14 cellular contexts compared by ENCODE assay signal in genomic region chr5:141135718-141136266, GRCh38. TPM values are rescaled to one million over a fixed set of nuclear protein-coding genes. Genes with fewer than 3 reads are reported as not detected.
A peak's percentile ranks its signal among the peaks of the same experiment; 100 is the strongest.
DNase-seq lines count a peak whose midpoint lies in the region; ATAC-seq and TF ChIP-seq lines count a peak whose summit lies in the region.
"Had no signal": no experiment of that assay in that cellular context is flagged by ENCODE, and none has a peak within 500 bp of the region (broad histone marks: within the 10 kb centered on the region; RNA-seq: fewer than 3 reads in every experiment).

No MANE protein-coding gene starts in this region.

- TF ChIP-seq CTCF in VCaP (conservative IDR thresholded peaks at IDR 0.05): no peak
- TF ChIP-seq CTCF in psoas muscle (IDR thresholded peaks at IDR 0.05): no peak

- peak overlapping the region; percentile 89 for H3K9ac ChIP-seq in ES-I3 (ENCODE audit: low read depth, low read length)

- DNase-seq in psoas muscle (no peak), OCI-M1 (lab: John Stamatoyannopoulos, UW) (no peak)
- DNase-seq: immature natural killer cell, T-helper 9 cell had no signal

- WGBS in psoas muscle, 3 donors: 40 to 46% (median 43%) methylated on average over 19 of the region's 19 CpGs

- intact Hi-C loops in psoas muscle (cut with DNase I): no loop called here

- no peaks in the 10 kb centered on the region for H3K27me3 ChIP-seq in psoas muscle (ENCODE audit: insufficient read depth in 3 of 3, low read length in 2 of 3)
- H3K27me3 ChIP-seq: thyroid gland had no signal

- H3K36me3 ChIP-seq in ES-I3 (ENCODE audit: insufficient read depth, low read length) (no peaks in the 10 kb centered on the region), psoas muscle (ENCODE audit: insufficient read depth in 1 of 2, low read depth in 1 of 2) (no peaks in the 10 kb centered on the region)
- H3K36me3 ChIP-seq: thyroid gland had no signal

- no peak for ATAC-seq in psoas muscle
- no peak for ATAC-seq in HG02798 (IDR thresholded peaks at IDR 0.05; ENCODE audit: poor library complexity, unreplicated experiment)
- ATAC-seq in GM21825 (IDR thresholded peaks at IDR 0.05; ENCODE audit: unreplicated experiment): no peak
- no peak for ATAC-seq in GM18520 (IDR thresholded peaks at IDR 0.05; ENCODE audit: unreplicated experiment)

- 0 out of 2 replicates have a peak, but pooled peaks cover 3% of the 10 kb centered on the region for H3K9me3 ChIP-seq in ES-I3 (ENCODE audit: control insufficient read depth, insufficient read depth, low read length)
- H3K9me3 ChIP-seq in iPS-18c (ENCODE audit: control insufficient read depth, insufficient read depth, low read length): peaks cover 7% of the 10 kb centered on the region
- peaks cover 24% of the 10 kb centered on the region for H3K9me3 ChIP-seq in psoas muscle
- H3K9me3 ChIP-seq: thyroid gland had no signal

- H3K4me1 ChIP-seq in ES-I3 (ENCODE audit: insufficient read depth, low read length) (no peaks in the 10 kb centered on the region), psoas muscle (no peaks in the 10 kb centered on the region)
- H3K4me1 ChIP-seq: thyroid gland had no signal

- H3K27ac ChIP-seq in VCaP (peak overlapping the region; percentile 46; the same call in 1 of the 2 replicates), psoas muscle (no peak overlapping the region)
- H3K27ac ChIP-seq: thyroid gland had no signal

- H3K4me3 ChIP-seq in iPS-18c (ENCODE audit: insufficient read depth, low read depth, low read length): peak overlapping the region; percentile 32; the same call in 1 of the 2 replicates
- peak overlapping the region; percentile 63 for H3K4me3 ChIP-seq in psoas muscle
- H3K4me3 ChIP-seq: K562 had no signal

RNA-seq across cellular contexts. Expression of gene PCDHB5, which starts 0.8 kb away (rescaled TPM):
- total RNA-seq in psoas muscle: under 1 TPM; 0.42 to 0.99 (median 0.60) TPM
- polyA plus RNA-seq in psoas muscle: under 1 TPM; 0.17 to 0.33 (median 0.27) TPM
- total RNA-seq: K562, OCI-LY7 had no signal
- polyA plus RNA-seq: immature natural killer cell, K562 had no signal

RNA-seq across cellular contexts. Expression of gene PCDHB6, which starts 14.1 kb away (rescaled TPM):
- under 1 TPM; 0.12 to 0.34 (median 0.23) TPM for total RNA-seq in psoas muscle
- under 1 TPM; 0.08 to 0.11 (median 0.09) TPM for polyA plus RNA-seq in psoas muscle
- total RNA-seq: endothelial cell of umbilical vein, K562, OCI-LY7 had no signal
- polyA plus RNA-seq: immature natural killer cell, K562 had no signal

RNA-seq across cellular contexts. Expression of gene PCDHB4, which starts 14.2 kb away (rescaled TPM):
- 1 to 10 TPM in 3 of 4 donors, under 1 TPM in 1; 0.77 to 2.0 (median 1.8) TPM for total RNA-seq in psoas muscle
- under 1 TPM; 0.31 to 0.80 (median 0.37) TPM for polyA plus RNA-seq in psoas muscle
- total RNA-seq: endothelial cell of umbilical vein, K562, OCI-LY7 had no signal
- polyA plus RNA-seq: immature natural killer cell, K562 had no signal

RNA-seq across cellular contexts. Expression of gene PCDHB3, which starts 35.5 kb away (rescaled TPM):
- total RNA-seq in psoas muscle: 1 to 10 TPM in 1 of 4 donors, under 1 TPM in 3; 0.65 to 1.8 (median 0.81) TPM
- under 1 TPM; 0.18 to 0.82 (median 0.31) TPM for polyA plus RNA-seq in psoas muscle
- total RNA-seq: endothelial cell of umbilical vein, K562, OCI-LY7 had no signal
- polyA plus RNA-seq: immature natural killer cell, K562 had no signal

RNA-seq across cellular contexts. Expression of gene PCDHB7, which starts 36.7 kb away (rescaled TPM):
- total RNA-seq in psoas muscle: under 1 TPM; 0.19 to 0.59 (median 0.34) TPM
- under 1 TPM; 0.08 to 0.18 (median 0.16) TPM for polyA plus RNA-seq in psoas muscle
- total RNA-seq: K562, OCI-LY7 had no signal
- polyA plus RNA-seq: immature natural killer cell, K562 had no signal
